In genomic region chr11:23134627-23135026, GRCh38 we compare ENCODE assay signal across 19 cellular contexts.
"Had no signal": no experiment of that assay in that cellular context is flagged by ENCODE, and none has a peak within 500 bp of the region (broad histone marks: within the 10 kb centered on the region; RNA-seq: fewer than 3 reads in every experiment).

No MANE protein-coding gene starts in this region.

- H3K27ac ChIP-seq: HL-60 had no signal

- H3K9me3 ChIP-seq: SK-N-SH had no signal

- DNase-seq: KBM-7, MV-4-11, NCI-H1048, NCI-H1105, NCI-H1417, NCI-H1436 treated with DMSO at 0.1 percent for 48 hours, NCI-H1694, NCI-H187 treated with DMSO at 0.1 percent for 48 hours, NCI-H2081, NCI-H2107, NCI-H2227 treated with DMSO at 0.1 percent for 48 hours, NCI-H510A, NCI-H524 treated with DMSO at 0.1 percent for 48 hours, NCI-H69, NCI-H774, Right ventricle myocardium superior, RPMI8226, SK-N-SH had no signal
